1 cellular context compared by ENCODE assay signal in genomic region chr1:70980361-70980760, GRCh38.
TF ChIP-seq lines count a peak whose summit lies in the region.

No MANE protein-coding gene starts in this region.

TF ChIP-seq in GM23338, 12 proteins besides CTCF, POLR2A, EP300 and RAD21 (continued from another document):
- TF ChIP-seq, protein P1, sequence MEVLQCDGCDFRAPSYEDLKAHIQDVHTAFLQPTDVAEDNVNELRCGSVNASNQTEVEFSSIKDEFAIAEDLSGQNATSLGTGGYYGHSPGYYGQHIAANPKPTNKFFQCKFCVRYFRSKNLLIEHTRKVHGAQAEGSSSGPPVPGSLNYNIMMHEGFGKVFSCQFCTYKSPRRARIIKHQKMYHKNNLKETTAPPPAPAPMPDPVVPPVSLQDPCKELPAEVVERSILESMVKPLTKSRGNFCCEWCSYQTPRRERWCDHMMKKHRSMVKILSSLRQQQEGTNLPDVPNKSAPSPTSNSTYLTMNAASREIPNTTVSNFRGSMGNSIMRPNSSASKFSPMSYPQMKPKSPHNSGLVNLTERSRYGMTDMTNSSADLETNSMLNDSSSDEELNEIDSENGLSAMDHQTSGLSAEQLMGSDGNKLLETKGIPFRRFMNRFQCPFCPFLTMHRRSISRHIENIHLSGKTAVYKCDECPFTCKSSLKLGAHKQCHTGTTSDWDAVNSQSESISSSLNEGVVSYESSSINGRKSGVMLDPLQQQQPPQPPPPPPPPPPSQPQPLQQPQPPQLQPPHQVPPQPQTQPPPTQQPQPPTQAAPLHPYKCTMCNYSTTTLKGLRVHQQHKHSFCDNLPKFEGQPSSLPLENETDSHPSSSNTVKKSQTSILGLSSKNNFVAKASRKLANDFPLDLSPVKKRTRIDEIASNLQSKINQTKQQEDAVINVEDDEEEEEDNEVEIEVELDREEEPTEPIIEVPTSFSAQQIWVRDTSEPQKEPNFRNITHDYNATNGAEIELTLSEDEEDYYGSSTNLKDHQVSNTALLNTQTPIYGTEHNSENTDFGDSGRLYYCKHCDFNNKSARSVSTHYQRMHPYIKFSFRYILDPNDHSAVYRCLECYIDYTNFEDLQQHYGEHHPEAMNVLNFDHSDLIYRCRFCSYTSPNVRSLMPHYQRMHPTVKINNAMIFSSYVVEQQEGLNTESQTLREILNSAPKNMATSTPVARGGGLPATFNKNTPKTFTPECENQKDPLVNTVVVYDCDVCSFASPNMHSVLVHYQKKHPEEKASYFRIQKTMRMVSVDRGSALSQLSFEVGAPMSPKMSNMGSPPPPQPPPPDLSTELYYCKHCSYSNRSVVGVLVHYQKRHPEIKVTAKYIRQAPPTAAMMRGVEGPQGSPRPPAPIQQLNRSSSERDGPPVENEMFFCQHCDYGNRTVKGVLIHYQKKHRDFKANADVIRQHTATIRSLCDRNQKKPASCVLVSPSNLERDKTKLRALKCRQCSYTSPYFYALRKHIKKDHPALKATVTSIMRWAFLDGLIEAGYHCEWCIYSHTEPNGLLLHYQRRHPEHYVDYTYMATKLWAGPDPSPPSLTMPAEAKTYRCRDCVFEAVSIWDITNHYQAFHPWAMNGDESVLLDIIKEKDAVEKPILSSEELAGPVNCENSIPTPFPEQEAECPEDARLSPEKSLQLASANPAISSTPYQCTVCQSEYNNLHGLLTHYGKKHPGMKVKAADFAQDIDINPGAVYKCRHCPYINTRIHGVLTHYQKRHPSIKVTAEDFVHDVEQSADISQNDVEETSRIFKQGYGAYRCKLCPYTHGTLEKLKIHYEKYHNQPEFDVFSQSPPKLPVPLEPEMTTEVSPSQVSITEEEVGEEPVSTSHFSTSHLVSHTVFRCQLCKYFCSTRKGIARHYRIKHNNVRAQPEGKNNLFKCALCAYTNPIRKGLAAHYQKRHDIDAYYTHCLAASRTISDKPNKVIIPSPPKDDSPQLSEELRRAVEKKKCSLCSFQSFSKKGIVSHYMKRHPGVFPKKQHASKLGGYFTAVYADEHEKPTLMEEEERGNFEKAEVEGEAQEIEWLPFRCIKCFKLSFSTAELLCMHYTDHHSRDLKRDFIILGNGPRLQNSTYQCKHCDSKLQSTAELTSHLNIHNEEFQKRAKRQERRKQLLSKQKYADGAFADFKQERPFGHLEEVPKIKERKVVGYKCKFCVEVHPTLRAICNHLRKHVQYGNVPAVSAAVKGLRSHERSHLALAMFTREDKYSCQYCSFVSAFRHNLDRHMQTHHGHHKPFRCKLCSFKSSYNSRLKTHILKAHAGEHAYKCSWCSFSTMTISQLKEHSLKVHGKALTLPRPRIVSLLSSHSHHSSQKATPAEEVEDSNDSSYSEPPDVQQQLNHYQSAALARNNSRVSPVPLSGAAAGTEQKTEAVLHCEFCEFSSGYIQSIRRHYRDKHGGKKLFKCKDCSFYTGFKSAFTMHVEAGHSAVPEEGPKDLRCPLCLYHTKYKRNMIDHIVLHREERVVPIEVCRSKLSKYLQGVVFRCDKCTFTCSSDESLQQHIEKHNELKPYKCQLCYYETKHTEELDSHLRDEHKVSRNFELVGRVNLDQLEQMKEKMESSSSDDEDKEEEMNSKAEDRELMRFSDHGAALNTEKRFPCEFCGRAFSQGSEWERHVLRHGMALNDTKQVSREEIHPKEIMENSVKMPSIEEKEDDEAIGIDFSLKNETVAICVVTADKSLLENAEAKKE (CRISPR knock-in tag; IDR thresholded peaks at IDR 0.05): no peak
- TF ChIP-seq ZNF114 (CRISPR knock-in tag; IDR thresholded peaks at IDR 0.05) (no peak), STAT1 (IDR thresholded peaks at IDR 0.05; ENCODE audit: unreplicated experiment) (no peak), POLR2AphosphoS5 (IDR thresholded peaks at IDR 0.05; ENCODE audit: low read depth) (no peak), EZH2 (IDR thresholded peaks at IDR 0.05; ENCODE audit: low read depth, unreplicated experiment) (no peak), CREB1 (CRISPR knock-in tag; IDR thresholded peaks at IDR 0.05; ENCODE audit: low read depth) (no peak), NANOG (IDR thresholded peaks at IDR 0.05; ENCODE audit: borderline replicate concordance) (no peak)
- TF ChIP-seq, protein P2, sequence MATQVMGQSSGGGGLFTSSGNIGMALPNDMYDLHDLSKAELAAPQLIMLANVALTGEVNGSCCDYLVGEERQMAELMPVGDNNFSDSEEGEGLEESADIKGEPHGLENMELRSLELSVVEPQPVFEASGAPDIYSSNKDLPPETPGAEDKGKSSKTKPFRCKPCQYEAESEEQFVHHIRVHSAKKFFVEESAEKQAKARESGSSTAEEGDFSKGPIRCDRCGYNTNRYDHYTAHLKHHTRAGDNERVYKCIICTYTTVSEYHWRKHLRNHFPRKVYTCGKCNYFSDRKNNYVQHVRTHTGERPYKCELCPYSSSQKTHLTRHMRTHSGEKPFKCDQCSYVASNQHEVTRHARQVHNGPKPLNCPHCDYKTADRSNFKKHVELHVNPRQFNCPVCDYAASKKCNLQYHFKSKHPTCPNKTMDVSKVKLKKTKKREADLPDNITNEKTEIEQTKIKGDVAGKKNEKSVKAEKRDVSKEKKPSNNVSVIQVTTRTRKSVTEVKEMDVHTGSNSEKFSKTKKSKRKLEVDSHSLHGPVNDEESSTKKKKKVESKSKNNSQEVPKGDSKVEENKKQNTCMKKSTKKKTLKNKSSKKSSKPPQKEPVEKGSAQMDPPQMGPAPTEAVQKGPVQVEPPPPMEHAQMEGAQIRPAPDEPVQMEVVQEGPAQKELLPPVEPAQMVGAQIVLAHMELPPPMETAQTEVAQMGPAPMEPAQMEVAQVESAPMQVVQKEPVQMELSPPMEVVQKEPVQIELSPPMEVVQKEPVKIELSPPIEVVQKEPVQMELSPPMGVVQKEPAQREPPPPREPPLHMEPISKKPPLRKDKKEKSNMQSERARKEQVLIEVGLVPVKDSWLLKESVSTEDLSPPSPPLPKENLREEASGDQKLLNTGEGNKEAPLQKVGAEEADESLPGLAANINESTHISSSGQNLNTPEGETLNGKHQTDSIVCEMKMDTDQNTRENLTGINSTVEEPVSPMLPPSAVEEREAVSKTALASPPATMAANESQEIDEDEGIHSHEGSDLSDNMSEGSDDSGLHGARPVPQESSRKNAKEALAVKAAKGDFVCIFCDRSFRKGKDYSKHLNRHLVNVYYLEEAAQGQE (IDR thresholded peaks at IDR 0.05; ENCODE audit: unreplicated experiment): no peak
